Comparison of ENCODE assay signal across 8 cellular contexts in genomic region chr2:47344890-47345583, GRCh38.
DNase-seq lines count a peak whose midpoint lies in the region; ATAC-seq, FAIRE-seq and TF ChIP-seq lines count a peak whose summit lies in the region.

No MANE protein-coding gene starts in this region.

- no peaks in the 10 kb centered on the region for H3K9me3 ChIP-seq in MM.1S (replicated peaks; ENCODE audit: insufficient read depth, low read length)

- DNase-seq in NCI-H345 treated with DMSO at 0.1 percent for 48 hours (lab: John Stamatoyannopoulos, UW; ENCODE audit: unreplicated experiment) (peak; percentile 98), cerebellar cortex (ENCODE audit: low spot score) (peak; percentile 97), iris pigment epithelial cell (ENCODE audit: low read depth) (peak; percentile 66), MM.1S (no peak)
- DNase-seq in activated CD8-positive, alpha-beta memory T cell treated with anti-CD3 and anti-CD28 coated beads, Interleukin-2, amount 50 U/mL, for 4 hours: no peak

- H2AFZ ChIP-seq in MM.1S (ENCODE audit: low read length): no peak overlapping the region

- no peak for ATAC-seq in HG03457 (IDR thresholded peaks at IDR 0.05; ENCODE audit: unreplicated experiment)

- no peaks in the 10 kb centered on the region for H3K4me1 ChIP-seq in MM.1S (ENCODE audit: low read length)

- H3K79me2 ChIP-seq in MM.1S (ENCODE audit: low read length): no peaks in the 10 kb centered on the region

- H3K4me3 ChIP-seq in skin epidermis (peak overlapping the region in 4 of 7 experiments; percentile 7 to 14 (median 10)), MM.1S (ENCODE audit: low read length) (no peak overlapping the region)

- H3K36me3 ChIP-seq in MM.1S (replicated peaks; ENCODE audit: insufficient read depth, low read length): no peaks in the 10 kb centered on the region

- H3K9ac ChIP-seq in MM.1S (ENCODE audit: low read length): no peak overlapping the region

- H3K27ac ChIP-seq in skin epidermis (peak overlapping the region in 14 of 21 experiments; percentile 14 to 72 (median 55)), MM.1S (ENCODE audit: low read length) (no peak overlapping the region)

- TF ChIP-seq CTCF in MM.1S (IDR thresholded peaks at IDR 0.05; ENCODE audit: low read length): no peak

- FAIRE-seq in G401.6 (lab: Jason Lieb, UNC): peak; percentile 97

- no peaks in the 10 kb centered on the region for H3K27me3 ChIP-seq in MM.1S (replicated peaks; ENCODE audit: insufficient read depth, low read length)

- no peaks in the 10 kb centered on the region for H4K20me1 ChIP-seq in MM.1S (ENCODE audit: insufficient read depth, low read length)

- H3K9me2 ChIP-seq in MM.1S (replicated peaks; ENCODE audit: insufficient read depth, low read length): no peaks in the 10 kb centered on the region

- H3K4me2 ChIP-seq in MM.1S (ENCODE audit: low read depth, low read length): no peak overlapping the region

- H3F3A ChIP-seq in MM.1S (ENCODE audit: insufficient read depth, low read length): no peaks in the 10 kb centered on the region

Comparison
In these comparisons a context has a peak if more than half of its experiments do, and no peak if none do; other contexts are left out.
1. DNase-seq: peak in NCI-H345 treated with DMSO at 0.1 percent for 48 hours (single experiment), cerebellar cortex (single experiment) and iris pigment epithelial cell (single experiment); none in activated CD8-positive, alpha-beta memory T cell treated with anti-CD3 and anti-CD28 coated beads, Interleukin-2, amount 50 U/mL, for 4 hours (single experiment) and MM.1S (single experiment).